Comparison of ENCODE assay signal across 18 cellular contexts in the genomic region with DNA sequence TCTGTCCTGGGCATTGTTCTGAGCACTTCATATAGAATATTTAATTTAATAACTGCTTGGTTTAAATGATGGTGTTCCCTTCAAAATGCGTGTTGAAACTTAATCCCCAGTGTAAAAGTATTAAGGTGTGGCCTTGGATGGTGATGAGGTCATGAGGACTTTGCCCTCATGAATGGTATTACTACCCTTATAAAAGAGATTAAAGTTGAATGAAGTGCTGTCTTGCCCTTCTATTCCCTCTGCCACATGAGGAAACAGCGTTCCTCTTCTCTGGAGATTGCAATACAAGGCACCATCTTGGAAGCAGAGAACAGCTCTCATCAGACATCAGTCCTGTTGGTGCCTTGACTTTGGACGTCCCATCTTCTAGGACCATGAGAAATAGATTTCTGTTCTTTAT.
"Had no signal": no experiment of that assay in that cellular context is flagged by ENCODE, and none has a peak within 500 bp of the region (broad histone marks: within the 10 kb centered on the region; RNA-seq: fewer than 3 reads in every experiment).

No MANE protein-coding gene starts in this region.

- DNase-seq: hypothalamus; kidney; left ventricle myocardium inferior; posterior cingulate gyrus; retina; spleen; stimulated activated naive CD4-positive, alpha-beta T cell; tibial artery had no signal

- FAIRE-seq: islet of Langerhans, kidney, pancreas had no signal

- H3K4me3 ChIP-seq: left ventricle myocardium inferior, lung, pancreas, prostate gland, skin epidermis, spleen, suprapubic skin, thoracic aorta, tibial artery, vagina had no signal

- H3K36me3 ChIP-seq: pancreas, prostate gland, spleen, suprapubic skin, thoracic aorta, tibial artery, vagina had no signal

- ATAC-seq: naive thymus-derived CD8-positive, alpha-beta T cell; pancreas; stimulated activated effector memory CD8-positive, alpha-beta T cell treated with anti-CD3 and anti-CD28 coated beads, Interleukin-12 subunit alpha, Interleukin-12 subunit beta, amount 100 ng/mL, for 72 hours had no signal

- H3K9me3 ChIP-seq: left ventricle myocardium inferior, pancreas, prostate gland, suprapubic skin, thoracic aorta, tibial artery, vagina had no signal

- H3K27ac ChIP-seq: left ventricle myocardium inferior, pancreas, prostate gland, skin epidermis, spleen, suprapubic skin, thoracic aorta, tibial artery, vagina had no signal

- H3K27me3 ChIP-seq: pancreas, spleen, suprapubic skin, tibial artery, vagina had no signal

- H3K4me1 ChIP-seq: prostate gland, spleen had no signal
